Comparison of ENCODE assay signal across 32 cellular contexts in the genomic region with DNA sequence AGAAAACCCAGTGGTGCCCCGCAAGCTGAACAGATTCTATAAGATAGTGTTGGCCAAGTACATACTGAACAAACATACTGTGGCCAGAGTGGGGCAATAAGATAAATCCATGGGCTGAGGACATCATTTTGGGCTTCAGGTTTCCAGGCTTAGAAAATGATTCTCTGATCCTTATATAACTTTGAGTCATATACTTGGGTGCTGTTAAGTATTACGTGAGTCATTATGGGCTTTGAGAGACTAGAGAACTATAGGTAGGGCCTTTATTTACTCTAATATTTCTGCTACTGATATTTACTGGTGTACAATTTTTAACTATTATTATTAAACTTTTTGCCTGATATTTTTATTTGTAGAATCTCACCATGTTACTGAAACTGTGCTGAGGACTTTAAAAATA.
"Had no signal": no experiment of that assay in that cellular context is flagged by ENCODE, and none has a peak within 500 bp of the region (broad histone marks: within the 10 kb centered on the region; RNA-seq: fewer than 3 reads in every experiment).

No MANE protein-coding gene starts in this region.

- H3K27ac Mint-ChIP-seq: activated CD4-positive, alpha-beta memory T cell treated with anti-CD3 and anti-CD28 coated beads for 36 hours; activated CD4-positive, alpha-beta T cell treated with anti-CD3 and anti-CD28 coated beads for 36 hours; activated CD4-positive, alpha-beta T cell treated with anti-CD3 and anti-CD28 coated beads, Interleukin-2, amount 10 ng/mL, durations not matched to agents 24 days and 14 days; activated CD8-positive, alpha-beta memory T cell treated with anti-CD3 and anti-CD28 coated beads, Interleukin-2, amount 10 ng/mL, durations not matched to agents 7 days and 5 days; activated CD8-positive, alpha-beta T cell treated with anti-CD3 and anti-CD28 coated beads, Interleukin-2, amount 10 ng/mL, durations not matched to agents 7 days and 5 days; activated naive CD4-positive, alpha-beta T cell treated with anti-CD3 and anti-CD28 coated beads for 36 hours; activated naive CD4-positive, alpha-beta T cell treated with anti-CD3 and anti-CD28 coated beads, Interleukin-2, amount 50 U/mL, for 24 hours; activated naive CD8-positive, alpha-beta T cell treated with anti-CD3 and anti-CD28 coated beads for 36 hours; activated naive CD8-positive, alpha-beta T cell treated with anti-CD3 and anti-CD28 coated beads, Interleukin-2, amount 50 U/mL, for 24 hours; activated T-helper 1 cell treated with anti-CD3 and anti-CD28 coated beads, Interleukin-12 subunit alpha, Interleukin-12 subunit beta, Interleukin-2, Interleukin-4 antibody, amounts not matched to agents 30 ng/mL and 10 ng/mL and 1 ng/mL, durations not matched to agents 14 hours and 24 hours and 36 hours; activated T-helper 2 cell treated with anti-CD3 and anti-CD28 coated beads, Interferon-gamma antibody, Interleukin-2, Interleukin-4, amounts not matched to agents 10 μg/mL and 5 μg/mL and 100 μg/mL, durations not matched to agents 14 hours and 24 hours and 36 hours had no signal

- DNase-seq: activated CD4-positive, alpha-beta memory T cell treated with anti-CD3 and anti-CD28 coated beads for 36 hours; activated CD4-positive, alpha-beta T cell treated with anti-CD3 and anti-CD28 coated beads for 36 hours; activated CD4-positive, alpha-beta T cell treated with anti-CD3 and anti-CD28 coated beads, Interleukin-2, amount 10 ng/mL, durations not matched to agents 24 days and 14 days; activated CD4-positive, CD25-positive, alpha-beta regulatory T cell; activated CD4-positive, CD25-positive, alpha-beta regulatory T cell treated with anti-CD3 and anti-CD28 coated beads, Interleukin-2, amount 50 U/mL, for 72 hours; activated CD8-positive, alpha-beta memory T cell treated with anti-CD3 and anti-CD28 coated beads, Interleukin-2, amount 10 ng/mL, durations not matched to agents 7 days and 5 days; activated CD8-positive, alpha-beta memory T cell treated with anti-CD3 and anti-CD28 coated beads, Interleukin-2, amount 50 U/mL, for 4 hours; activated CD8-positive, alpha-beta T cell treated with anti-CD3 and anti-CD28 coated beads, Interleukin-2, amount 10 ng/mL, durations not matched to agents 7 days and 5 days; activated effector memory CD4-positive, alpha-beta T cell treated with anti-CD3 and anti-CD28 coated beads, Interleukin-2, amount 50 U/mL, for 16 hours; activated naive CD4-positive, alpha-beta T cell treated with anti-CD3 and anti-CD28 coated beads for 36 hours; activated naive CD8-positive, alpha-beta T cell treated with anti-CD3 and anti-CD28 coated beads for 36 hours; activated naive CD8-positive, alpha-beta T cell treated with anti-CD3 and anti-CD28 coated beads, Interleukin-2, amount 50 U/mL, for 24 hours; activated T-cell treated with anti-CD3 and anti-CD28 coated beads, Interleukin-2, amount 50 U/mL, for 1 hour; activated T-cell treated with anti-CD3 and anti-CD28 coated beads, Interleukin-2, amount 50 U/mL, for 48 hours; adrenal gland; amygdala; aorta; body of pancreas; central memory CD4-positive, alpha-beta T cell; cerebellar nuclear complex; colonic mucosa; effector CD8-positive, alpha-beta T cell; foreskin fibroblast; heart right ventricle; T-helper 2 cell had no signal

- H3K27me3 ChIP-seq: adrenal gland, body of pancreas, cardiac muscle cell, colonic mucosa, gastroesophageal sphincter, heart right ventricle, hepatocyte had no signal

- H2AFZ ChIP-seq: hepatocyte had no signal

- H3K27me3 Mint-ChIP-seq: activated CD4-positive, alpha-beta memory T cell treated with anti-CD3 and anti-CD28 coated beads for 36 hours; activated CD4-positive, alpha-beta T cell treated with anti-CD3 and anti-CD28 coated beads for 36 hours; activated CD4-positive, alpha-beta T cell treated with anti-CD3 and anti-CD28 coated beads, Interleukin-2, amount 10 ng/mL, durations not matched to agents 24 days and 14 days; activated CD8-positive, alpha-beta memory T cell treated with anti-CD3 and anti-CD28 coated beads, Interleukin-2, amount 10 ng/mL, durations not matched to agents 7 days and 5 days; activated naive CD4-positive, alpha-beta T cell treated with anti-CD3 and anti-CD28 coated beads, Interleukin-2, amount 50 U/mL, for 24 hours; activated naive CD8-positive, alpha-beta T cell treated with anti-CD3 and anti-CD28 coated beads for 36 hours; activated naive CD8-positive, alpha-beta T cell treated with anti-CD3 and anti-CD28 coated beads, Interleukin-2, amount 50 U/mL, for 24 hours had no signal

- H3K4me3 ChIP-seq: adrenal gland, body of pancreas, cardiac muscle cell, colonic mucosa, gastroesophageal sphincter, heart right ventricle, hepatocyte had no signal

- H3K4me1 ChIP-seq: adrenal gland, body of pancreas, colonic mucosa, gastroesophageal sphincter, heart right ventricle had no signal

- H3K27ac ChIP-seq: adrenal gland, body of pancreas, cardiac muscle cell, colonic mucosa, gastroesophageal sphincter, heart right ventricle, hepatocyte had no signal

- H3K36me3 ChIP-seq: adrenal gland, cardiac muscle cell, colonic mucosa, gastroesophageal sphincter, heart right ventricle had no signal

- H3K79me2 ChIP-seq: hepatocyte had no signal

- H3K36me3 Mint-ChIP-seq: activated CD4-positive, alpha-beta memory T cell treated with anti-CD3 and anti-CD28 coated beads for 36 hours; activated CD8-positive, alpha-beta memory T cell treated with anti-CD3 and anti-CD28 coated beads, Interleukin-2, amount 10 ng/mL, durations not matched to agents 7 days and 5 days; activated naive CD4-positive, alpha-beta T cell treated with anti-CD3 and anti-CD28 coated beads, Interleukin-2, amount 50 U/mL, for 24 hours; activated naive CD8-positive, alpha-beta T cell treated with anti-CD3 and anti-CD28 coated beads for 36 hours had no signal

- ATAC-seq: activated CD4-positive, alpha-beta T cell treated with anti-CD3 and anti-CD28 coated beads for 36 hours; activated CD8-positive, alpha-beta memory T cell treated with anti-CD3 and anti-CD28 coated beads, Interleukin-2, amount 10 ng/mL, durations not matched to agents 7 days and 5 days; activated CD8-positive, alpha-beta T cell treated with anti-CD3 and anti-CD28 coated beads, Interleukin-2, amount 10 ng/mL, durations not matched to agents 7 days and 5 days; activated naive CD8-positive, alpha-beta T cell treated with anti-CD3 and anti-CD28 coated beads, Interleukin-2, amount 50 U/mL, for 24 hours; body of pancreas; esophagus mucosa; gastroesophageal sphincter; heart right ventricle had no signal

- H3K4me3 Mint-ChIP-seq: activated CD4-positive, alpha-beta memory T cell treated with anti-CD3 and anti-CD28 coated beads for 36 hours; activated CD4-positive, alpha-beta T cell treated with anti-CD3 and anti-CD28 coated beads for 36 hours; activated CD4-positive, alpha-beta T cell treated with anti-CD3 and anti-CD28 coated beads, Interleukin-2, amount 10 ng/mL, durations not matched to agents 24 days and 14 days; activated CD8-positive, alpha-beta memory T cell treated with anti-CD3 and anti-CD28 coated beads, Interleukin-2, amount 10 ng/mL, durations not matched to agents 7 days and 5 days; activated CD8-positive, alpha-beta T cell treated with anti-CD3 and anti-CD28 coated beads, Interleukin-2, amount 10 ng/mL, durations not matched to agents 7 days and 5 days; activated naive CD4-positive, alpha-beta T cell treated with anti-CD3 and anti-CD28 coated beads for 36 hours; activated naive CD4-positive, alpha-beta T cell treated with anti-CD3 and anti-CD28 coated beads, Interleukin-2, amount 50 U/mL, for 24 hours; activated naive CD8-positive, alpha-beta T cell treated with anti-CD3 and anti-CD28 coated beads for 36 hours; activated naive CD8-positive, alpha-beta T cell treated with anti-CD3 and anti-CD28 coated beads, Interleukin-2, amount 50 U/mL, for 24 hours; activated T-helper 1 cell treated with anti-CD3 and anti-CD28 coated beads, Interleukin-12 subunit alpha, Interleukin-12 subunit beta, Interleukin-2, Interleukin-4 antibody, amounts not matched to agents 30 ng/mL and 10 ng/mL and 1 ng/mL, durations not matched to agents 14 hours and 24 hours and 36 hours had no signal

- H3K4me2 ChIP-seq: hepatocyte had no signal

- H3K4me1 Mint-ChIP-seq: activated CD4-positive, alpha-beta T cell treated with anti-CD3 and anti-CD28 coated beads for 36 hours; activated CD4-positive, alpha-beta T cell treated with anti-CD3 and anti-CD28 coated beads, Interleukin-2, amount 10 ng/mL, durations not matched to agents 24 days and 14 days; activated CD8-positive, alpha-beta memory T cell treated with anti-CD3 and anti-CD28 coated beads, Interleukin-2, amount 10 ng/mL, durations not matched to agents 7 days and 5 days; activated naive CD4-positive, alpha-beta T cell treated with anti-CD3 and anti-CD28 coated beads, Interleukin-2, amount 50 U/mL, for 24 hours; activated naive CD8-positive, alpha-beta T cell treated with anti-CD3 and anti-CD28 coated beads for 36 hours; activated naive CD8-positive, alpha-beta T cell treated with anti-CD3 and anti-CD28 coated beads, Interleukin-2, amount 50 U/mL, for 24 hours had no signal

- H3K9me3 Mint-ChIP-seq: activated CD4-positive, alpha-beta T cell treated with anti-CD3 and anti-CD28 coated beads, Interleukin-2, amount 10 ng/mL, durations not matched to agents 24 days and 14 days; activated naive CD4-positive, alpha-beta T cell treated with anti-CD3 and anti-CD28 coated beads, Interleukin-2, amount 50 U/mL, for 24 hours; activated naive CD8-positive, alpha-beta T cell treated with anti-CD3 and anti-CD28 coated beads for 36 hours had no signal

- H3K9me3 ChIP-seq: adrenal gland, body of pancreas, colonic mucosa, gastroesophageal sphincter had no signal
